Comparison of ENCODE assay signal across 8 cellular contexts in genomic region chr6:67877288-67877687, GRCh38.
"Had no signal": no experiment of that assay in that cellular context is flagged by ENCODE, and none has a peak within 500 bp of the region (broad histone marks: within the 10 kb centered on the region; RNA-seq: fewer than 3 reads in every experiment).

No MANE protein-coding gene starts in this region.

- H3K4me3 Mint-ChIP-seq: GM23338, HFFc6, IgD-negative memory B cell had no signal

- ATAC-seq: GM23338, HCT116, HepG2 had no signal

- H3K27ac Mint-ChIP-seq: GM23338, HFFc6, IgD-negative memory B cell had no signal

- H3K36me3 Mint-ChIP-seq: IgD-negative memory B cell had no signal

- H3K36me3 ChIP-seq: HAP-1 had no signal

- H3K27ac ChIP-seq: HL-60 had no signal

- H3K4me3 ChIP-seq: GM23338, HAP-1 had no signal

- H3K27me3 Mint-ChIP-seq: IgD-negative memory B cell had no signal

- H3K4me1 ChIP-seq: HAP-1 had no signal

- H3K4me1 Mint-ChIP-seq: IgD-negative memory B cell had no signal

- DNase-seq: HFFc6, KG1 had no signal

- H3K9me3 ChIP-seq: HAP-1 had no signal
